17 cellular contexts compared by ENCODE assay signal in the genomic region with DNA sequence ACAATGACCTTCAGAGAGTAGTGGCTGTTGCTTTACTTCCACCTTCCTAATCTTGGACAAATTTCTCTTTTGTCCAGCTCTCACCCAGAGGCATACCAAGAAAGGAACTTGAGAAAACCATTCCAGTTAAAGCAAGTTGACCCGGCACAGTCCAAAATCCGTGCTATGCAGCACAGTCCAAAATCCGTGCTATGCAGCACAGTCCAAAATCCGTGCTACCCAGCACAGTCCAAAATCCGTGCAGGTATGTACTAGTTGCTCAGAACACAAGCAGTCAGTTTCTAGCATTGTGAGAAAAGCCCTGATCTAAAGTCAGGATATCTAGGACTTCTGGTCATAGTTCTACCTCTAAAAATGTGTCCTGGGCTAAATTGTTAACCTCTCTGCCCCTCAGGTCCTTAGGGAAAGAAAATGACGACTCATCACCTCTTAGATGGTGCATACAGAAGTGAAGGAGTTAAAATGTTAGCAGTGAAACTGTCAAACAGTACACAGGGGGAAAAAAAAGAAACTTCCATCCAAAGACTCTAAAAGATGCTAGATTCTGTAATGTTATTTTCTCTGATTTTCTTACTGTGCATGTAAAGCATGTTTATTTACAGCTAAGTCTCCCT.
"Had no signal": no experiment of that assay in that cellular context is flagged by ENCODE, and none has a peak within 500 bp of the region (broad histone marks: within the 10 kb centered on the region; RNA-seq: fewer than 3 reads in every experiment).

No MANE protein-coding gene starts in this region.

- H3K27me3 ChIP-seq: adrenal gland, left lung, pancreas, transverse colon had no signal

- ATAC-seq: activated naive CD4-positive, alpha-beta T cell treated with anti-CD3 and anti-CD28 coated beads, Interleukin-2, amount 50 U/mL, for 72 hours; effector memory CD8-positive, alpha-beta T cell; naive thymus-derived CD8-positive, alpha-beta T cell had no signal

- H3K4me3 ChIP-seq: adrenal gland, left lung, pancreas, transverse colon had no signal

- H3K36me3 ChIP-seq: adrenal gland, left lung, pancreas, transverse colon had no signal

- H3K9me3 ChIP-seq: adrenal gland, left lung, pancreas, transverse colon had no signal

- DNase-seq: activated CD4-positive, alpha-beta T cell treated with anti-CD3 and anti-CD28 coated beads, Interleukin-2, amount 50 U/mL, for 4 hours; activated gamma-delta T cell treated with Interleukin-2 at 50 U/mL for 16 hours; effector memory CD8-positive, alpha-beta T cell; left lung; naive thymus-derived CD8-positive, alpha-beta T cell; stimulated activated CD4-positive, alpha-beta T cell treated with anti-CD3 and anti-CD28 coated beads, Interleukin-12 subunit alpha, Interleukin-12 subunit beta, amount 100 ng/mL, for 4 hours; stimulated activated CD4-positive, alpha-beta T cell treated with anti-CD3 and anti-CD28 coated beads, Interleukin-1b, Interleukin-23, amount 100 ng/mL, for 48 hours; stimulated activated CD8-positive, alpha-beta memory T cell treated with anti-CD3 and anti-CD28 coated beads, Interleukin-4, amount 100 ng/mL, for 48 hours; stimulated activated naive CD4-positive, alpha-beta T cell; substantia nigra; SW 1271; T-helper 2 cell; transverse colon had no signal

- FAIRE-seq: keratinocyte, pancreas had no signal
